9 cellular contexts compared by ENCODE assay signal in the genomic region with DNA sequence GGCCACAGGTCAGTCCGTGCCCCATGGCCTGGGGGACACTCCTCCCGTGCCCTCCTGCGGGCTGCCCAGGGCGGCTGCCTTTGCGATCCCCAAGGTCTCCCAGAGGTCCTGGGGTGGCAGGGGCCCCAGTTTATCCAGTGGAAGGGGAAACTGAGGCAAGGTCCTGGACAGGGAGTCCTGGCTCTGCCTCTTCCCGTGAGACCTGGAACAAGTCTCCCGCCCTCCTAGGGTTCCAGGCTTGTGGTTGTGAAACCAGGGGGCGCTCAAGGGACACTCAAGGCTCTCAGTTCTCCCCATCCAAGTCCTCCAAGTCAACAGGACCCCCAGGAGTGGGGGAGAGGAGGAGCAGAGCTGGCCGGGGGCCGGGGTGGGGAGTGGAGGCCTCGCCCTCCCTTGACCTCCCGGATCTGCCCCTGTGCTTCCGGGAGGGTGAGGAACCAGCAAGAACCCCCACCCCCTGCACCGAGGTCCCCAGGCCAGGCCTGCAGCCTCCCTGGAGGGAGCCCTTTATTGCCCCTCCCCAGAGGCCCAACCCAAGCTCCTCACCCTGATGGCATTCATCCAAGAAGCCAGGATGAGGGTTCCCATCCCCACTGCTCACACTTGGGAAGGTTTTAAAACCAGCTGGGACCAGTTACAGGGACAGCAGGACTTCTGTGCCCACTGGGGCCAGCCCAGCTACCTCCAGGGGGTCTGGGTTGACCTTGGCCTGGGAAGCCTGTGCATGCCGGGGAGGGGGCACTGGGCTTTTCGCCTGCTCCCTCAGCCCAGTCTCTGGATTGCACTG. TPM values are rescaled to one million over a fixed set of nuclear protein-coding genes. Genes with fewer than 3 reads are reported as not detected.
DNase-seq lines count a peak whose midpoint lies in the region; ATAC-seq lines count a peak whose summit lies in the region.
"Had no signal": no experiment of that assay in that cellular context is flagged by ENCODE, and none has a peak within 500 bp of the region (broad histone marks: within the 10 kb centered on the region; RNA-seq: fewer than 3 reads in every experiment).

No MANE protein-coding gene starts in this region.

- no peak overlapping the region for H3K27ac Mint-ChIP-seq in CD8-positive, alpha-beta memory T cell

- POLR2A ChIA-PET in CD8-positive, alpha-beta memory T cell (lab: Charles Lee) = no interaction called here

- H3K36me3 Mint-ChIP-seq in CD8-positive, alpha-beta memory T cell = no peaks in the 10 kb centered on the region

- H3K4me3 ChIP-seq in CD8-positive, alpha-beta memory T cell (ENCODE audit: low read length) = no peak overlapping the region
- H3K4me3 ChIP-seq: psoas muscle had no signal

- CTCF ChIA-PET in CD8-positive, alpha-beta memory T cell (lab: Charles Lee) = no interaction called here

- H3K4me3 Mint-ChIP-seq in CD8-positive, alpha-beta memory T cell = no peak overlapping the region

- peaks cover 8% of the 10 kb centered on the region for H3K27me3 ChIP-seq in CD8-positive, alpha-beta memory T cell (ENCODE audit: insufficient read depth, low read length, poor library complexity, severe bottlenecking)

- peaks cover 6 to 28% of the 10 kb centered on the region in 2 donors for H3K27me3 Mint-ChIP-seq in CD8-positive, alpha-beta memory T cell

- H3K36me3 ChIP-seq in CD8-positive, alpha-beta memory T cell (ENCODE audit: insufficient read depth, low read length) = no peaks in the 10 kb centered on the region

- no peak overlapping the region for H3K27ac ChIP-seq in CD8-positive, alpha-beta memory T cell (ENCODE audit: low read depth, low read length)
- H3K27ac ChIP-seq: psoas muscle had no signal

- ATAC-seq in GM21390 (IDR thresholded peaks at IDR 0.05; ENCODE audit: unreplicated experiment) = no peak
- ATAC-seq: psoas muscle had no signal

- no peaks in the 10 kb centered on the region for H3K9me3 ChIP-seq in CD8-positive, alpha-beta memory T cell (ENCODE audit: low read length)
- H3K9me3 ChIP-seq: psoas muscle had no signal

- in situ Hi-C loops in KBM-7 (cut with MboI; ENCODE audit: low pct_unique_long_range_greater_than_20kb, low sequenced_read_pairs) = no loop called here

- H3K4me1 Mint-ChIP-seq in CD8-positive, alpha-beta memory T cell = no peaks in the 10 kb centered on the region

- peak; percentile 41 for DNase-seq in NCI-H1436 (lab: John Stamatoyannopoulos, UW)
- DNase-seq in NCI-H1436 treated with DMSO at 0.1 percent for 48 hours (lab: John Stamatoyannopoulos, UW) = no peak
- peak; percentile 49 for DNase-seq in KBM-7
- peak; percentile 34 for DNase-seq in astrocyte of the hippocampus (ENCODE audit: low read depth, low spot score)
- peak; percentile 49 to 70 for DNase-seq in lung microvascular endothelial cell (ENCODE audit: low read depth in 2 of 2)
- no peak for DNase-seq in activated CD8-positive, alpha-beta memory T cell treated with anti-CD3 and anti-CD28 coated beads, Interleukin-2, amount 50 U/mL, for 48 hours
- DNase-seq in CD8-positive, alpha-beta memory T cell = no peak

- no peaks in the 10 kb centered on the region for H3K4me1 ChIP-seq in CD8-positive, alpha-beta memory T cell (ENCODE audit: insufficient read depth, low read length)
- H3K4me1 ChIP-seq: psoas muscle had no signal

- H3K9me3 Mint-ChIP-seq in CD8-positive, alpha-beta memory T cell = no peaks in the 10 kb centered on the region

RNA-seq across cellular contexts. Expression of gene TMEM250, which starts 24.7 kb away (rescaled TPM):
- 34.0 and 44.4 TPM in 2 replicates for total RNA-seq in lung microvascular endothelial cell
- 10 to 100 TPM; 46.4 to 50.2 TPM for total RNA-seq in CD8-positive, alpha-beta memory T cell
- 74.9 TPM for polyA plus RNA-seq in CD8-positive, alpha-beta memory T cell

RNA-seq across cellular contexts. Expression of gene NACC2, which starts 48.3 kb away (rescaled TPM):
- 10.9 and 11.6 TPM in 2 replicates for total RNA-seq in lung microvascular endothelial cell
- total RNA-seq in CD8-positive, alpha-beta memory T cell = 1 to 10 TPM; 9.0 to 9.1 TPM
- 2.9 TPM for polyA plus RNA-seq in CD8-positive, alpha-beta memory T cell

Comparison
In these comparisons a context has a peak if more than half of its experiments do, and no peak if none do; other contexts are left out.
1. DNase-seq: peak in NCI-H1436 (single experiment), KBM-7 (single experiment), astrocyte of the hippocampus (single experiment) and lung microvascular endothelial cell (2 of 2); none in NCI-H1436 treated with DMSO at 0.1 percent for 48 hours (single experiment), activated CD8-positive, alpha-beta memory T cell treated with anti-CD3 and anti-CD28 coated beads, Interleukin-2, amount 50 U/mL, for 48 hours (single experiment) and CD8-positive, alpha-beta memory T cell (0 of 5).